Comparison of ENCODE assay signal across 9 cellular contexts in the genomic region with DNA sequence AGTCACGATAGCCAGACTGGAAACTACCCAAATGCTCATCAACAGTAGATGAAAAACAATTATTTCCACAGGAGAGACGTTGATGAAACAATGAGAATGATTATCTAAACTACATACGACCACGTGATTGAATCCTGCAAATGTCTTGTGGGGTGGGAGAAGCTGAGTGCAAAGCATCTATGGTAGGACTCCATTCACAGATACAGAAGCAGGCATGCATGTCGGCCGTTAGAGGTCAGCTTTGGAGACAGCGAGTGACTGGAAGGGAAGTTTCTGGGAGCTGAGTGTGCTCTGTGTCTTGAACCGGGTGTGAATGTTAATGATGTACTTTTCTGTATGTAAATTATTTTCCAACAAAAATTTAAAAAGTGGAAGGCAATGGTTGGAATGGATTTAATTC.
DNase-seq lines count a peak whose midpoint lies in the region; ATAC-seq, FAIRE-seq and TF ChIP-seq lines count a peak whose summit lies in the region.
"Had no signal": no experiment of that assay in that cellular context is flagged by ENCODE, and none has a peak within 500 bp of the region (broad histone marks: within the 10 kb centered on the region; RNA-seq: fewer than 3 reads in every experiment).

No MANE protein-coding gene starts in this region.

- H3K4me1 ChIP-seq in GM23248 (ENCODE audit: insufficient read depth) (no peaks in the 10 kb centered on the region), hepatocyte (ENCODE audit: insufficient read depth) (no peaks in the 10 kb centered on the region), small intestine (ENCODE audit: control insufficient read depth in 2 of 2, insufficient read depth in 1 of 2, low read depth in 1 of 2, low read length in 1 of 2) (no peaks in the 10 kb centered on the region)

- WGBS in GM23248 (ENCODE audit: low coverage in 1 of 2, low lambda C conversion rate in 2 of 2, missing lambda C conversion rate in 2 of 2), 2 experiments, result 38 to 40% methylated on average over 8 of the region's 8 CpGs
- WGBS in hepatocyte (ENCODE audit: low lambda C conversion rate, missing lambda C conversion rate), result 62% methylated on average over 8 of the region's 8 CpGs
- 56 to 82% (median 80%) methylated on average over 8 of the region's 8 CpGs for WGBS in small intestine, 3 donors

- H3K4me2 ChIP-seq in GM23248 (ENCODE audit: unreplicated experiment), result no peak overlapping the region
- H3K4me2 ChIP-seq in hepatocyte, result no peak overlapping the region

- H3K9me3 ChIP-seq in GM23248 (ENCODE audit: low read depth) (no peaks in the 10 kb centered on the region), hepatocyte (ENCODE audit: low read depth) (no peaks in the 10 kb centered on the region), small intestine (ENCODE audit: control insufficient read depth, low read depth) (no peaks in the 10 kb centered on the region)

- no peak for FAIRE-seq in small intestine (lab: Jason Lieb, UNC)

- no peak for ATAC-seq in GM18858 (IDR thresholded peaks at IDR 0.05; ENCODE audit: unreplicated experiment)

- DNase-seq in AG10803 (ENCODE audit: low read depth), result peak; percentile 10
- DNase-seq in GM23248, result peak; percentile 8
- DNase-seq in amniotic epithelial cell (ENCODE audit: low read depth), result peak; percentile 35
- DNase-seq in hepatocyte (ENCODE audit: low spot score), result no peak
- no peak for DNase-seq in small intestine
- no peak for DNase-seq in NCI-H187 treated with DMSO at 0.1 percent for 48 hours (lab: John Stamatoyannopoulos, UW)
- DNase-seq in GM13976 (ENCODE audit: low spot score), result no peak
- DNase-seq: T1000 had no signal

- H3K4me3 ChIP-seq in AG10803 (ENCODE audit: low read length) (no peak overlapping the region), GM23248 (no peak overlapping the region), hepatocyte (no peak overlapping the region), small intestine (ENCODE audit: low read depth in 1 of 2, low read length in 2 of 2) (no peak overlapping the region)

- H3K27me3 ChIP-seq in GM23248 (replicated peaks; ENCODE audit: insufficient read depth), result no peaks in the 10 kb centered on the region
- H3K27me3 ChIP-seq in hepatocyte, result no peaks in the 10 kb centered on the region
- no peaks in the 10 kb centered on the region for H3K27me3 ChIP-seq in small intestine (ENCODE audit: control insufficient read depth in 2 of 2, insufficient read depth in 2 of 2, low read length in 2 of 2)

- H3K27ac ChIP-seq in GM23248 (no peak overlapping the region), hepatocyte (no peak overlapping the region), small intestine (ENCODE audit: low read depth in 1 of 2, low read length in 1 of 2) (no peak overlapping the region)

- no peak for TF ChIP-seq CTCF in AG10803 (conservative IDR thresholded peaks at IDR 0.05; ENCODE audit: low read length)
- TF ChIP-seq CTCF in hepatocyte (IDR thresholded peaks at IDR 0.05; ENCODE audit: poor library complexity), result peak; percentile 6
- TF ChIP-seq CTCF in GM13976 (IDR thresholded peaks at IDR 0.05; ENCODE audit: borderline replicate concordance, control extremely low read depth, extremely low read depth, insufficient read depth, missing control alignments), result no peak

- in situ Hi-C loops in GM23248 (cut with MboI) (no loop called here), GM13976 (cut with MboI; ENCODE audit: low sequenced_read_pairs, unreplicated experiment) (no loop called here)

- H3K36me3 ChIP-seq in GM23248 (ENCODE audit: low read depth) (no peaks in the 10 kb centered on the region), hepatocyte (replicated peaks; ENCODE audit: insufficient read depth, low read depth) (no peaks in the 10 kb centered on the region), small intestine (ENCODE audit: control insufficient read depth in 2 of 2, insufficient read depth in 2 of 2, low read length in 2 of 2) (no peaks in the 10 kb centered on the region)

- no peaks in the 10 kb centered on the region for H4K20me1 ChIP-seq in GM23248 (ENCODE audit: insufficient read depth)
- no peaks in the 10 kb centered on the region for H4K20me1 ChIP-seq in hepatocyte (ENCODE audit: insufficient read depth, poor library complexity, severe bottlenecking)

- H3K9me2 ChIP-seq in GM23248 (ENCODE audit: insufficient read depth) (no peaks in the 10 kb centered on the region), hepatocyte (replicated peaks; ENCODE audit: insufficient read depth) (no peaks in the 10 kb centered on the region)

- no peak overlapping the region for H3K9ac ChIP-seq in GM23248

- no peaks in the 10 kb centered on the region for H3F3A ChIP-seq in GM23248 (ENCODE audit: insufficient read depth)

- H3K79me2 ChIP-seq in GM23248 (ENCODE audit: insufficient read depth) (no peaks in the 10 kb centered on the region), hepatocyte (no peaks in the 10 kb centered on the region)

- no peak overlapping the region for H2AFZ ChIP-seq in GM23248
- H2AFZ ChIP-seq in hepatocyte, result no peak overlapping the region

Comparison
In these comparisons a context has a peak if more than half of its experiments do, and no peak if none do; other contexts are left out.
1. DNase-seq: peak in AG10803 (single experiment), GM23248 (single experiment) and amniotic epithelial cell (single experiment); none in hepatocyte (single experiment), small intestine (single experiment), NCI-H187 treated with DMSO at 0.1 percent for 48 hours (single experiment) and GM13976 (single experiment).